Comparison of ENCODE assay signal across 21 cellular contexts in genomic region chr10:81943583-81943982, GRCh38.
A peak's percentile ranks its signal among the peaks of the same experiment; 100 is the strongest.
DNase-seq lines count a peak whose midpoint lies in the region; ATAC-seq and TF ChIP-seq lines count a peak whose summit lies in the region.
"Had no signal": no experiment of that assay in that cellular context is flagged by ENCODE, and none has a peak within 500 bp of the region (broad histone marks: within the 10 kb centered on the region; RNA-seq: fewer than 3 reads in every experiment).

No MANE protein-coding gene starts in this region.

- WGBS in esophagus muscularis mucosa, result 70% methylated on average over 2 of the region's 2 CpGs

- peak overlapping the region; percentile 8; the same call in 1 of the 2 replicates for H3K4me2 ChIP-seq in GM23338
- H3K4me2 ChIP-seq: BLaER1 had no signal

- ATAC-seq in GM23338, result peak; percentile 69
- ATAC-seq in WTC11, result peak; percentile 86
- no peak for ATAC-seq in GM18858 (IDR thresholded peaks at IDR 0.05; ENCODE audit: unreplicated experiment)
- ATAC-seq: CD8-positive, alpha-beta T cell; GM12878 had no signal

- H3K9me3 ChIP-seq in HUES6 (ENCODE audit: control insufficient read depth, insufficient read depth, low read depth, low read length) (no peaks in the 10 kb centered on the region), esophagus muscularis mucosa (peaks cover 0 to 5% (median 1%) of the 10 kb centered on the region in 4 donors)
- H3K9me3 ChIP-seq: Caco-2, HAP-1 had no signal

- H3K9me3 Mint-ChIP-seq in GM23338 (no peaks in the 10 kb centered on the region), WTC11 (peaks cover 2% of the 10 kb centered on the region; the same call in 1 of the 2 replicates)
- H3K9me3 Mint-ChIP-seq: CD8-positive, alpha-beta T cell had no signal

- H3K36me3 ChIP-seq in GM23338 (ENCODE audit: insufficient read depth), result no peaks in the 10 kb centered on the region
- no peaks in the 10 kb centered on the region for H3K36me3 ChIP-seq in HUES6 (ENCODE audit: control insufficient read depth, insufficient read depth, low read length)
- H3K36me3 ChIP-seq in esophagus muscularis mucosa, result no peaks in the 10 kb centered on the region
- H3K36me3 ChIP-seq: HAP-1 had no signal

- no peak overlapping the region for H3K4me3 Mint-ChIP-seq in GM23338
- H3K4me3 Mint-ChIP-seq in WTC11, result no peak overlapping the region
- H3K4me3 Mint-ChIP-seq: B cell; CD4-positive, CD25-positive, alpha-beta regulatory T cell; CD8-positive, alpha-beta T cell; HFFc6 had no signal

- no peak overlapping the region for H2AFZ ChIP-seq in GM23338

- peaks cover 8% of the 10 kb centered on the region for H3K4me1 ChIP-seq in GM23338 (ENCODE audit: insufficient read depth)
- peaks cover 19% of the 10 kb centered on the region for H3K4me1 ChIP-seq in HUES6 (ENCODE audit: control insufficient read depth, insufficient read depth, low read length)
- no peaks in the 10 kb centered on the region for H3K4me1 ChIP-seq in esophagus muscularis mucosa
- H3K4me1 ChIP-seq: Caco-2, HAP-1 had no signal

- no peaks in the 10 kb centered on the region; the same call in 2 of the 3 replicates for H3K36me3 Mint-ChIP-seq in GM23338 (ENCODE audit: low read depth)
- H3K36me3 Mint-ChIP-seq in WTC11, result no peaks in the 10 kb centered on the region
- H3K36me3 Mint-ChIP-seq: CD4-positive, CD25-positive, alpha-beta regulatory T cell; CD8-positive, alpha-beta T cell had no signal

- TF ChIP-seq POLR2A in esophagus muscularis mucosa (IDR thresholded peaks at IDR 0.05; ENCODE audit: low read depth), result no peak

- no peaks in the 10 kb centered on the region for H4K20me1 ChIP-seq in GM23338 (replicated peaks; ENCODE audit: insufficient read depth)

- H3K4me3 ChIP-seq in GM23338 (no peak overlapping the region), HUES6 (ENCODE audit: low read depth, low read length) (no peak overlapping the region), esophagus muscularis mucosa (no peak overlapping the region)
- H3K4me3 ChIP-seq: BLaER1, GM12878, HAP-1 had no signal

- no peaks in the 10 kb centered on the region for H3K9me2 ChIP-seq in GM23338 (ENCODE audit: insufficient read depth)

- H3F3A ChIP-seq in GM23338 (replicated peaks; ENCODE audit: low read depth), result no peaks in the 10 kb centered on the region

- no peak for TF ChIP-seq EP300 in esophagus muscularis mucosa (IDR thresholded peaks at IDR 0.05)

- H3K27me3 Mint-ChIP-seq in GM23338 (ENCODE audit: insufficient read depth, low read depth, poor library complexity) (no peaks in the 10 kb centered on the region), WTC11 (ENCODE audit: low read depth) (no peaks in the 10 kb centered on the region)
- H3K27me3 Mint-ChIP-seq: B cell; CD4-positive, CD25-positive, alpha-beta regulatory T cell had no signal

- peak overlapping the region; percentile 51; the same call in 1 of the 2 replicates for H3K27ac Mint-ChIP-seq in GM23338
- H3K27ac Mint-ChIP-seq in WTC11, result peak overlapping the region; percentile 28
- H3K27ac Mint-ChIP-seq: B cell; CD4-positive, CD25-positive, alpha-beta regulatory T cell; CD8-positive, alpha-beta T cell; HFFc6 had no signal

- peaks cover 20% of the 10 kb centered on the region for H3K4me1 Mint-ChIP-seq in GM23338
- H3K4me1 Mint-ChIP-seq in WTC11, result peaks cover 27% of the 10 kb centered on the region
- H3K4me1 Mint-ChIP-seq: B cell; CD4-positive, CD25-positive, alpha-beta regulatory T cell had no signal

- intact Hi-C loops in esophagus muscularis mucosa (cut with DNase I), result no loop called here

- POLR2A ChIA-PET in WTC11 (lab: Charles Lee), result no interaction called here

- DNase-seq in GM23338 (ENCODE audit: low spot score) (peak; percentile 37), WTC11 (ENCODE audit: low spot score) (no peak), esophagus muscularis mucosa (ENCODE audit: extremely low spot score) (peak; percentile 75), NCI-H69 (lab: John Stamatoyannopoulos, UW) (no peak), hippocampal formation (lab: John Stamatoyannopoulos, UW) (no peak), SK-N-DZ (ENCODE audit: low spot score) (no peak)
- DNase-seq: Caco-2; CD4-positive, CD25-positive, alpha-beta regulatory T cell; CD8-positive, alpha-beta T cell; DMS153; EL; GDM1; HFFc6 had no signal

- CTCF ChIA-PET in WTC11 (lab: Charles Lee), result no interaction called here

- H3K27ac ChIP-seq in GM23338 (ENCODE audit: low read depth), result peak overlapping the region; percentile 30; the same call in 1 of the 2 replicates
- H3K27ac ChIP-seq in HUES6 (ENCODE audit: low read depth, low read length), result 0 out of 2 replicates have a peak overlapping the region, but pooled peaks have one; percentile 54
- H3K27ac ChIP-seq in esophagus muscularis mucosa (replicated peaks in 1 of 4), result no peak overlapping the region
- H3K27ac ChIP-seq: 22Rv1, BLaER1, C4-2B had no signal

- TF ChIP-seq CTCF in GM23338 (conservative IDR thresholded peaks at IDR 0.05; ENCODE audit: low read depth in 2 of 2) (no peak), WTC11 (IDR thresholded peaks at IDR 0.05) (no peak), esophagus muscularis mucosa (IDR thresholded peaks at IDR 0.05) (no peak)

- no peaks in the 10 kb centered on the region for H3K79me2 ChIP-seq in GM23338 (replicated peaks; ENCODE audit: insufficient read depth)

- H3K9ac ChIP-seq in HUES6 (ENCODE audit: low read length), result no peak overlapping the region
- H3K9ac ChIP-seq: BLaER1 had no signal

- H3K27me3 ChIP-seq in GM23338 (ENCODE audit: insufficient read depth), result no peaks in the 10 kb centered on the region
- H3K27me3 ChIP-seq in HUES6 (ENCODE audit: control insufficient read depth, insufficient read depth, low read length), result no peaks in the 10 kb centered on the region
- H3K27me3 ChIP-seq in esophagus muscularis mucosa, result no peaks in the 10 kb centered on the region
- H3K27me3 ChIP-seq: BLaER1 had no signal

TF ChIP-seq in GM23338, 12 proteins besides CTCF, POLR2A, EP300 and RAD21:
- TF ChIP-seq EZH2phosphoT487 (IDR thresholded peaks at IDR 0.05; ENCODE audit: unreplicated experiment) (no peak), CREB1 (CRISPR knock-in tag; IDR thresholded peaks at IDR 0.05; ENCODE audit: low read depth) (no peak), NANOG (IDR thresholded peaks at IDR 0.05; ENCODE audit: borderline replicate concordance) (peak; percentile 52; the same call in 1 of the 2 replicates), ZNF331 (CRISPR knock-in tag; IDR thresholded peaks at IDR 0.05; ENCODE audit: low read depth) (no peak)

TF ChIP-seq in WTC11, 78 proteins besides CTCF, POLR2A, EP300 and RAD21:
- TF ChIP-seq CBFB (CRISPR knock-in tag; IDR thresholded peaks at IDR 0.05; ENCODE audit: low read depth) (no peak), TEAD1 (CRISPR knock-in tag; IDR thresholded peaks at IDR 0.05) (0 out of 2 replicates have a peak, but pooled peaks have one; percentile 22), OVOL2 (CRISPR knock-in tag; IDR thresholded peaks at IDR 0.05; ENCODE audit: borderline replicate concordance) (no peak)

Comparison
In these comparisons a context has a peak if more than half of its experiments do, and no peak if none do; other contexts are left out.
1. DNase-seq: peak in GM23338 (single experiment) and esophagus muscularis mucosa (single experiment); none in WTC11 (single experiment), NCI-H69 (single experiment), hippocampal formation (0 of 2) and SK-N-DZ (single experiment).
2. H3K27ac ChIP-seq: peak in GM23338 (single experiment) and HUES6 (single experiment); none in esophagus muscularis mucosa (0 of 4).